Comparison of ENCODE assay signal across 23 cellular contexts in the genomic region with DNA sequence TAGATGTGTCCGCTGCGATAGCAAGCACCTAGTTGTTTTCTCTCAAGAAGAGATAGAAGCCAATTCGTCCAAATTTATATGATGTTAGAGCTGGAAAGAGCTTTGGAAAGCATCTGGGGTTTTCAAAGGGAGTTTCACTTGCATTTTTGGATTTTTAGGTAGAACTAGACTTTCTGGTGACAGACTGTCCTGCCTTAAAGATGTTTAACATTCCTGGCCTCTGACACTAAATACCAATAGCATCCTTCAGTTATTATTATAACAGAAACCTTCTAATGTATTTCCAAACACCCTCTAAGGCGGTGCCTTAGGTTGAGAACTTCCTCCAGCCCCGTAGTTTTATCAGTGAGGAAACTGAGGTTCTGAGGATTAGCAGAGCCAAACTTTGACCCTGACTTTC.
"Had no signal": no experiment of that assay in that cellular context is flagged by ENCODE, and none has a peak within 500 bp of the region (broad histone marks: within the 10 kb centered on the region; RNA-seq: fewer than 3 reads in every experiment).

No MANE protein-coding gene starts in this region.

- H3K27ac ChIP-seq: hepatocyte, left ventricle myocardium inferior, upper lobe of right lung, WERI-Rb-1 had no signal

- H2AFZ ChIP-seq: hepatocyte had no signal

- DNase-seq: activated CD4-positive, alpha-beta T cell treated with anti-CD3 and anti-CD28 coated beads, Interleukin-2, amount 10 ng/mL, durations not matched to agents 7 days and 5 days; activated CD4-positive, CD25-positive, alpha-beta regulatory T cell treated with anti-CD3 and anti-CD28 coated beads, Interleukin-2, amount 50 U/mL, for 72 hours; activated CD8-positive, alpha-beta memory T cell treated with anti-CD3 and anti-CD28 coated beads, Interleukin-2, amount 10 ng/mL, durations not matched to agents 7 days and 5 days; activated CD8-positive, alpha-beta T cell treated with anti-CD3 and anti-CD28 coated beads for 36 hours; activated gamma-delta T cell treated with Interleukin-2 at 50 U/mL for 16 hours; activated T-cell treated with anti-CD3 and anti-CD28 coated beads for 4 hours; aorta; caudate nucleus; dermis blood vessel endothelial cell; effector memory CD4-positive, alpha-beta T cell; foreskin melanocyte; glutamatergic neuron; left ventricle myocardium inferior; nephron progenitor cell; stimulated activated CD4-positive, alpha-beta T cell treated with anti-CD3 and anti-CD28 coated beads, Interleukin-4, amount 100 ng/mL, for 1 hour; stimulated activated naive CD8-positive, alpha-beta T cell treated with anti-CD3 and anti-CD28 coated beads, Interleukin-15, Interleukin-2, amounts not matched to agents 100 U/mL and 50 U/mL, for 24 hours; T-cell; upper lobe of right lung; WERI-Rb-1 had no signal

- FAIRE-seq: TTC549 had no signal

- H3K79me2 ChIP-seq: hepatocyte had no signal

- H3K4me1 ChIP-seq: left ventricle myocardium inferior, upper lobe of right lung had no signal

- H3K9me3 ChIP-seq: left ventricle myocardium inferior, upper lobe of right lung had no signal

- H3K4me2 ChIP-seq: hepatocyte had no signal

- H3K36me3 ChIP-seq: left ventricle myocardium inferior, upper lobe of right lung, WERI-Rb-1 had no signal

- ATAC-seq: activated CD8-positive, alpha-beta memory T cell treated with anti-CD3 and anti-CD28 coated beads, Interleukin-2, amount 10 ng/mL, durations not matched to agents 7 days and 5 days; activated CD8-positive, alpha-beta T cell treated with anti-CD3 and anti-CD28 coated beads for 36 hours; activated naive CD4-positive, alpha-beta T cell treated with anti-CD3 and anti-CD28 coated beads, Interleukin-2, amount 50 U/mL, for 72 hours; sciatic nerve; stimulated activated naive CD8-positive, alpha-beta T cell treated with anti-CD3 and anti-CD28 coated beads, Interleukin-15, Interleukin-2, amounts not matched to agents 100 U/mL and 50 U/mL, for 24 hours; T-cell; upper lobe of right lung had no signal

- H3K4me3 ChIP-seq: hepatocyte, left ventricle myocardium inferior, upper lobe of right lung had no signal

- H3K27me3 ChIP-seq: hepatocyte, upper lobe of right lung had no signal
